ENCODE assay signal across 8 cellular contexts in genomic region chr2:23385748-23386421, GRCh38. TPM values are rescaled to one million over a fixed set of nuclear protein-coding genes. Genes with fewer than 3 reads are reported as not detected.
DNase-seq lines count a peak whose midpoint lies in the region; ATAC-seq and TF ChIP-seq lines count a peak whose summit lies in the region.

No MANE protein-coding gene starts in this region.

- H3K27me3 ChIP-seq in DND-41 (ENCODE audit: insufficient read depth, low read length, poor library complexity): no peaks in the 10 kb centered on the region
- peaks cover 88% of the 10 kb centered on the region for H3K27me3 ChIP-seq in left ventricle myocardium inferior (ENCODE audit: low read depth)
- H3K27me3 ChIP-seq in sigmoid colon: no peaks in the 10 kb centered on the region

- no peaks in the 10 kb centered on the region for H3K36me3 Mint-ChIP-seq in activated T-helper 1 cell treated with anti-CD3 and anti-CD28 coated beads, Interleukin-12 subunit alpha, Interleukin-12 subunit beta, Interleukin-2, Interleukin-4 antibody, amounts not matched to agents 30 ng/mL and 10 ng/mL and 1 ng/mL, durations not matched to agents 14 hours and 24 hours and 36 hours (ENCODE audit: low read depth)

- TF ChIP-seq EP300 in sigmoid colon (IDR thresholded peaks at IDR 0.05): no peak

- TF ChIP-seq CTCF in DND-41 (IDR thresholded peaks at IDR 0.05; ENCODE audit: borderline replicate concordance, extremely low read depth, low read length, poor library complexity, severe bottlenecking) (no peak), left ventricle myocardium inferior (IDR thresholded peaks at IDR 0.05; ENCODE audit: borderline replicate concordance) (no peak), sigmoid colon (IDR thresholded peaks at IDR 0.05) (no peak)

- H3K27me3 Mint-ChIP-seq in activated T-helper 1 cell treated with anti-CD3 and anti-CD28 coated beads, Interleukin-12 subunit alpha, Interleukin-12 subunit beta, Interleukin-2, Interleukin-4 antibody, amounts not matched to agents 30 ng/mL and 10 ng/mL and 1 ng/mL, durations not matched to agents 14 hours and 24 hours and 36 hours (ENCODE audit: insufficient read depth): peaks cover 68% of the 10 kb centered on the region

- H3K27ac Mint-ChIP-seq in activated T-helper 1 cell treated with anti-CD3 and anti-CD28 coated beads, Interleukin-12 subunit alpha, Interleukin-12 subunit beta, Interleukin-2, Interleukin-4 antibody, amounts not matched to agents 30 ng/mL and 10 ng/mL and 1 ng/mL, durations not matched to agents 14 hours and 24 hours and 36 hours: no peak overlapping the region

- H3K36me3 ChIP-seq in DND-41 (ENCODE audit: insufficient read depth, low read length): no peaks in the 10 kb centered on the region
- H3K36me3 ChIP-seq in left ventricle myocardium inferior: no peaks in the 10 kb centered on the region
- no peaks in the 10 kb centered on the region for H3K36me3 ChIP-seq in sigmoid colon

- H3K4me3 Mint-ChIP-seq in activated T-helper 1 cell treated with anti-CD3 and anti-CD28 coated beads, Interleukin-12 subunit alpha, Interleukin-12 subunit beta, Interleukin-2, Interleukin-4 antibody, amounts not matched to agents 30 ng/mL and 10 ng/mL and 1 ng/mL, durations not matched to agents 14 hours and 24 hours and 36 hours: peak overlapping the region; percentile 75

- no peak for TF ChIP-seq POLR2A in sigmoid colon (IDR thresholded peaks at IDR 0.05)

- H3K9me3 ChIP-seq in DND-41 (ENCODE audit: insufficient read depth, low read length, severe bottlenecking) (no peaks in the 10 kb centered on the region), left ventricle myocardium inferior (replicated peaks) (no peaks in the 10 kb centered on the region), sigmoid colon (no peaks in the 10 kb centered on the region)

- no peaks in the 10 kb centered on the region for H3K79me2 ChIP-seq in DND-41 (ENCODE audit: insufficient read depth, low read length)

- intact Hi-C loops in activated T-helper 1 cell treated with anti-CD3 and anti-CD28 coated beads, Interleukin-12 subunit alpha, Interleukin-12 subunit beta, Interleukin-2, Interleukin-4 antibody, amounts not matched to agents 30 ng/mL and 10 ng/mL and 1 ng/mL, durations not matched to agents 14 hours and 24 hours and 36 hours (cut with micrococcal nuclease): loop anchor here (2.0 to 5.0 kb wide), 2 partner anchors 66 to 103 kb away; no protein-coding TSS in a partner anchor
- intact Hi-C loops in left ventricle myocardium inferior (cut with micrococcal nuclease) (no loop called here), sigmoid colon (cut with DNase I) (loop anchor here (1.0 to 10.0 kb wide), 4 partner anchors 66 to 539 kb away; partner anchors contain the start of gene ATAD2B)

- no peak overlapping the region for H2AFZ ChIP-seq in DND-41 (ENCODE audit: low read depth, low read length)

- no peak overlapping the region for H3K9ac ChIP-seq in DND-41 (ENCODE audit: low read depth, low read length)

- peaks cover 9% of the 10 kb centered on the region for H3K4me1 Mint-ChIP-seq in activated T-helper 1 cell treated with anti-CD3 and anti-CD28 coated beads, Interleukin-12 subunit alpha, Interleukin-12 subunit beta, Interleukin-2, Interleukin-4 antibody, amounts not matched to agents 30 ng/mL and 10 ng/mL and 1 ng/mL, durations not matched to agents 14 hours and 24 hours and 36 hours (ENCODE audit: low read depth)

- no peaks in the 10 kb centered on the region for H4K20me1 ChIP-seq in DND-41 (ENCODE audit: insufficient read depth, low read length)

- peaks cover 27% of the 10 kb centered on the region for H3K4me1 ChIP-seq in DND-41 (ENCODE audit: insufficient read depth, low read length)
- peaks cover 22% of the 10 kb centered on the region for H3K4me1 ChIP-seq in left ventricle myocardium inferior
- H3K4me1 ChIP-seq in sigmoid colon: peaks cover 0 to 21% (median 12%) of the 10 kb centered on the region in 4 donors

- WGBS in sigmoid colon, 2 donors: 1% methylated on average over 68 of the region's 68 CpGs

- ATAC-seq in DND-41 (ENCODE audit: insufficient read depth, low read depth) (no peak), GM19395 (IDR thresholded peaks at IDR 0.05; ENCODE audit: unreplicated experiment) (peak; percentile 16), HG03439 (IDR thresholded peaks at IDR 0.05; ENCODE audit: unreplicated experiment) (peak; percentile 27)

- H3K4me3 ChIP-seq in DND-41 (ENCODE audit: low read depth in 1 of 2, low read length in 2 of 2) (peak overlapping the region in 1 of 2 experiments; percentile 47; a peak in 2 of 4 replicates), left ventricle myocardium inferior (peak overlapping the region; percentile 75), sigmoid colon (peak overlapping the region; percentile 75 to 94 (median 88))

- no peaks in the 10 kb centered on the region for H3K9me3 Mint-ChIP-seq in activated T-helper 1 cell treated with anti-CD3 and anti-CD28 coated beads, Interleukin-12 subunit alpha, Interleukin-12 subunit beta, Interleukin-2, Interleukin-4 antibody, amounts not matched to agents 30 ng/mL and 10 ng/mL and 1 ng/mL, durations not matched to agents 14 hours and 24 hours and 36 hours

- H3K27ac ChIP-seq in DND-41 (ENCODE audit: low read length) (no peak overlapping the region), left ventricle myocardium inferior (replicated peaks) (peak overlapping the region; percentile 64), sigmoid colon (peak overlapping the region; percentile 91 to 98 (median 96))

- H3K4me2 ChIP-seq in DND-41 (ENCODE audit: insufficient read depth, low read length): peak overlapping the region; percentile 62

- DNase-seq in DND-41 (no peak), left ventricle myocardium inferior (peak; percentile 33), sigmoid colon (no peak), NCI-H187 treated with DMSO at 0.1 percent for 48 hours (lab: John Stamatoyannopoulos, UW) (no peak), NCI-H1436 (lab: John Stamatoyannopoulos, UW) (no peak)
- no peak for DNase-seq in activated T-helper 1 cell treated with anti-CD3 and anti-CD28 coated beads, Interleukin-12 subunit alpha, Interleukin-12 subunit beta, Interleukin-2, Interleukin-4 antibody, amounts not matched to agents 30 ng/mL and 10 ng/mL and 1 ng/mL, durations not matched to agents 14 hours and 24 hours and 36 hours (ENCODE audit: low spot score)

RNA-seq across cellular contexts. Expression of gene KLHL29, which starts 0.9 kb away (rescaled TPM):
- 2.8 and 3.3 TPM in 2 replicates for total RNA-seq in activated T-helper 1 cell treated with anti-CD3 and anti-CD28 coated beads, Interleukin-12 subunit alpha, Interleukin-12 subunit beta, Interleukin-2, Interleukin-4 antibody, amounts not matched to agents 30 ng/mL and 10 ng/mL and 1 ng/mL, durations not matched to agents 14 hours and 24 hours and 36 hours
- 1.1 TPM for total RNA-seq in left ventricle myocardium inferior
- 10 to 100 TPM in 2 of 4 donors, 1 to 10 TPM in 2; 6.3 to 25.5 (median 13.9) TPM for total RNA-seq in sigmoid colon
- polyA plus RNA-seq in sigmoid colon: 1 to 10 TPM in 1 of 3 donors, under 1 TPM in 2; 0.46 to 3.8 (median 0.60) TPM
